In the genomic region with DNA sequence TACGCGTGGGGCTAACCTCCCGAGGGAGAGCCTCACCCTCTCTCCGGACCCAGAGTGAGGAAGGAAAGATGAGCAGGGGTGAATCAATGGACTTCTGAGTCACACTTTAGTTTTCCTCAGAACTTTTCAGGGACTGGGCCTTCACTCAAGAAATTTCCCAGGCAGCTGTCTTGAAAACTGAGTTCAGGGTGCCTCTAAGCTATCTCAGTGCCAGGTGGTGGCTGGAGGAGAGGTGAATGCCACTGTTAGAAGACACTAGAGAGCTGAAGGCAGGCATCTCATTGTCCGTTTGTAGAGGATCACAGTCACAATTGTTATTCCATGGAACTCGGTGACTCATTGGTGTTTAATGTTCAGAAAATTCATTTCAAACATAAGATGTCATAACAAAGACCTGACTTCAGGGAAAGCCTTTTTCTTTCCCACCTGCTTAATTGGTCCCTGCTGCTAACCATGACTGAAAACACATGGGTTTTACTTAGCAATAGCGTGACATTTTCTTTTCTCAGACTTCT, we compare ENCODE assay signal across 1 cellular context.
TF ChIP-seq lines count a peak whose summit lies in the region.

No MANE protein-coding gene starts in this region.

TF ChIP-seq in K562, 482 proteins besides CTCF, POLR2A, EP300 and RAD21:
- no peak for TF ChIP-seq MTA2 (IDR thresholded peaks at IDR 0.05; ENCODE audit: low read depth)
- TF ChIP-seq, protein P1, sequence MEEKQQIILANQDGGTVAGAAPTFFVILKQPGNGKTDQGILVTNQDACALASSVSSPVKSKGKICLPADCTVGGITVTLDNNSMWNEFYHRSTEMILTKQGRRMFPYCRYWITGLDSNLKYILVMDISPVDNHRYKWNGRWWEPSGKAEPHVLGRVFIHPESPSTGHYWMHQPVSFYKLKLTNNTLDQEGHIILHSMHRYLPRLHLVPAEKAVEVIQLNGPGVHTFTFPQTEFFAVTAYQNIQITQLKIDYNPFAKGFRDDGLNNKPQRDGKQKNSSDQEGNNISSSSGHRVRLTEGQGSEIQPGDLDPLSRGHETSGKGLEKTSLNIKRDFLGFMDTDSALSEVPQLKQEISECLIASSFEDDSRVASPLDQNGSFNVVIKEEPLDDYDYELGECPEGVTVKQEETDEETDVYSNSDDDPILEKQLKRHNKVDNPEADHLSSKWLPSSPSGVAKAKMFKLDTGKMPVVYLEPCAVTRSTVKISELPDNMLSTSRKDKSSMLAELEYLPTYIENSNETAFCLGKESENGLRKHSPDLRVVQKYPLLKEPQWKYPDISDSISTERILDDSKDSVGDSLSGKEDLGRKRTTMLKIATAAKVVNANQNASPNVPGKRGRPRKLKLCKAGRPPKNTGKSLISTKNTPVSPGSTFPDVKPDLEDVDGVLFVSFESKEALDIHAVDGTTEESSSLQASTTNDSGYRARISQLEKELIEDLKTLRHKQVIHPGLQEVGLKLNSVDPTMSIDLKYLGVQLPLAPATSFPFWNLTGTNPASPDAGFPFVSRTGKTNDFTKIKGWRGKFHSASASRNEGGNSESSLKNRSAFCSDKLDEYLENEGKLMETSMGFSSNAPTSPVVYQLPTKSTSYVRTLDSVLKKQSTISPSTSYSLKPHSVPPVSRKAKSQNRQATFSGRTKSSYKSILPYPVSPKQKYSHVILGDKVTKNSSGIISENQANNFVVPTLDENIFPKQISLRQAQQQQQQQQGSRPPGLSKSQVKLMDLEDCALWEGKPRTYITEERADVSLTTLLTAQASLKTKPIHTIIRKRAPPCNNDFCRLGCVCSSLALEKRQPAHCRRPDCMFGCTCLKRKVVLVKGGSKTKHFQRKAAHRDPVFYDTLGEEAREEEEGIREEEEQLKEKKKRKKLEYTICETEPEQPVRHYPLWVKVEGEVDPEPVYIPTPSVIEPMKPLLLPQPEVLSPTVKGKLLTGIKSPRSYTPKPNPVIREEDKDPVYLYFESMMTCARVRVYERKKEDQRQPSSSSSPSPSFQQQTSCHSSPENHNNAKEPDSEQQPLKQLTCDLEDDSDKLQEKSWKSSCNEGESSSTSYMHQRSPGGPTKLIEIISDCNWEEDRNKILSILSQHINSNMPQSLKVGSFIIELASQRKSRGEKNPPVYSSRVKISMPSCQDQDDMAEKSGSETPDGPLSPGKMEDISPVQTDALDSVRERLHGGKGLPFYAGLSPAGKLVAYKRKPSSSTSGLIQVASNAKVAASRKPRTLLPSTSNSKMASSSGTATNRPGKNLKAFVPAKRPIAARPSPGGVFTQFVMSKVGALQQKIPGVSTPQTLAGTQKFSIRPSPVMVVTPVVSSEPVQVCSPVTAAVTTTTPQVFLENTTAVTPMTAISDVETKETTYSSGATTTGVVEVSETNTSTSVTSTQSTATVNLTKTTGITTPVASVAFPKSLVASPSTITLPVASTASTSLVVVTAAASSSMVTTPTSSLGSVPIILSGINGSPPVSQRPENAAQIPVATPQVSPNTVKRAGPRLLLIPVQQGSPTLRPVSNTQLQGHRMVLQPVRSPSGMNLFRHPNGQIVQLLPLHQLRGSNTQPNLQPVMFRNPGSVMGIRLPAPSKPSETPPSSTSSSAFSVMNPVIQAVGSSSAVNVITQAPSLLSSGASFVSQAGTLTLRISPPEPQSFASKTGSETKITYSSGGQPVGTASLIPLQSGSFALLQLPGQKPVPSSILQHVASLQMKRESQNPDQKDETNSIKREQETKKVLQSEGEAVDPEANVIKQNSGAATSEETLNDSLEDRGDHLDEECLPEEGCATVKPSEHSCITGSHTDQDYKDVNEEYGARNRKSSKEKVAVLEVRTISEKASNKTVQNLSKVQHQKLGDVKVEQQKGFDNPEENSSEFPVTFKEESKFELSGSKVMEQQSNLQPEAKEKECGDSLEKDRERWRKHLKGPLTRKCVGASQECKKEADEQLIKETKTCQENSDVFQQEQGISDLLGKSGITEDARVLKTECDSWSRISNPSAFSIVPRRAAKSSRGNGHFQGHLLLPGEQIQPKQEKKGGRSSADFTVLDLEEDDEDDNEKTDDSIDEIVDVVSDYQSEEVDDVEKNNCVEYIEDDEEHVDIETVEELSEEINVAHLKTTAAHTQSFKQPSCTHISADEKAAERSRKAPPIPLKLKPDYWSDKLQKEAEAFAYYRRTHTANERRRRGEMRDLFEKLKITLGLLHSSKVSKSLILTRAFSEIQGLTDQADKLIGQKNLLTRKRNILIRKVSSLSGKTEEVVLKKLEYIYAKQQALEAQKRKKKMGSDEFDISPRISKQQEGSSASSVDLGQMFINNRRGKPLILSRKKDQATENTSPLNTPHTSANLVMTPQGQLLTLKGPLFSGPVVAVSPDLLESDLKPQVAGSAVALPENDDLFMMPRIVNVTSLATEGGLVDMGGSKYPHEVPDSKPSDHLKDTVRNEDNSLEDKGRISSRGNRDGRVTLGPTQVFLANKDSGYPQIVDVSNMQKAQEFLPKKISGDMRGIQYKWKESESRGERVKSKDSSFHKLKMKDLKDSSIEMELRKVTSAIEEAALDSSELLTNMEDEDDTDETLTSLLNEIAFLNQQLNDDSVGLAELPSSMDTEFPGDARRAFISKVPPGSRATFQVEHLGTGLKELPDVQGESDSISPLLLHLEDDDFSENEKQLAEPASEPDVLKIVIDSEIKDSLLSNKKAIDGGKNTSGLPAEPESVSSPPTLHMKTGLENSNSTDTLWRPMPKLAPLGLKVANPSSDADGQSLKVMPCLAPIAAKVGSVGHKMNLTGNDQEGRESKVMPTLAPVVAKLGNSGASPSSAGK (IDR thresholded peaks at IDR 0.05): 0 out of 2 replicates have a peak, but pooled peaks have one; percentile 17
- TF ChIP-seq CAMTA2 (CRISPR knock-in tag; conservative IDR thresholded peaks at IDR 0.05): no peak
- no peak for TF ChIP-seq MAFK (IDR thresholded peaks at IDR 0.05; ENCODE audit: low read length)
- no peak for TF ChIP-seq ZNF143 (CRISPR knock-in tag; IDR thresholded peaks at IDR 0.05)
- no peak for TF ChIP-seq RBBP5 (IDR thresholded peaks at IDR 0.05; ENCODE audit: borderline replicate concordance, insufficient read depth, low read length, poor library complexity, severe bottlenecking)
- no peak for TF ChIP-seq L3MBTL2 (IDR thresholded peaks at IDR 0.05)
- TF ChIP-seq FOSL1 (tag; conservative IDR thresholded peaks at IDR 0.05): peak; percentile 73
- TF ChIP-seq, protein P2, sequence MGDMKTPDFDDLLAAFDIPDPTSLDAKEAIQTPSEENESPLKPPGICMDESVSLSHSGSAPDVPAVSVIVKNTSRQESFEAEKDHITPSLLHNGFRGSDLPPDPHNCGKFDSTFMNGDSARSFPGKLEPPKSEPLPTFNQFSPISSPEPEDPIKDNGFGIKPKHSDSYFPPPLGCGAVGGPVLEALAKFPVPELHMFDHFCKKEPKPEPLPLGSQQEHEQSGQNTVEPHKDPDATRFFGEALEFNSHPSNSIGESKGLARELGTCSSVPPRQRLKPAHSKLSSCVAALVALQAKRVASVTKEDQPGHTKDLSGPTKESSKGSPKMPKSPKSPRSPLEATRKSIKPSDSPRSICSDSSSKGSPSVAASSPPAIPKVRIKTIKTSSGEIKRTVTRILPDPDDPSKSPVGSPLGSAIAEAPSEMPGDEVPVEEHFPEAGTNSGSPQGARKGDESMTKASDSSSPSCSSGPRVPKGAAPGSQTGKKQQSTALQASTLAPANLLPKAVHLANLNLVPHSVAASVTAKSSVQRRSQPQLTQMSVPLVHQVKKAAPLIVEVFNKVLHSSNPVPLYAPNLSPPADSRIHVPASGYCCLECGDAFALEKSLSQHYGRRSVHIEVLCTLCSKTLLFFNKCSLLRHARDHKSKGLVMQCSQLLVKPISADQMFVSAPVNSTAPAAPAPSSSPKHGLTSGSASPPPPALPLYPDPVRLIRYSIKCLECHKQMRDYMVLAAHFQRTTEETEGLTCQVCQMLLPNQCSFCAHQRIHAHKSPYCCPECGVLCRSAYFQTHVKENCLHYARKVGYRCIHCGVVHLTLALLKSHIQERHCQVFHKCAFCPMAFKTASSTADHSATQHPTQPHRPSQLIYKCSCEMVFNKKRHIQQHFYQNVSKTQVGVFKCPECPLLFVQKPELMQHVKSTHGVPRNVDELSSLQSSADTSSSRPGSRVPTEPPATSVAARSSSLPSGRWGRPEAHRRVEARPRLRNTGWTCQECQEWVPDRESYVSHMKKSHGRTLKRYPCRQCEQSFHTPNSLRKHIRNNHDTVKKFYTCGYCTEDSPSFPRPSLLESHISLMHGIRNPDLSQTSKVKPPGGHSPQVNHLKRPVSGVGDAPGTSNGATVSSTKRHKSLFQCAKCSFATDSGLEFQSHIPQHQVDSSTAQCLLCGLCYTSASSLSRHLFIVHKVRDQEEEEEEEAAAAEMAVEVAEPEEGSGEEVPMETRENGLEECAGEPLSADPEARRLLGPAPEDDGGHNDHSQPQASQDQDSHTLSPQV (IDR thresholded peaks at IDR 0.05): peak; percentile 34; the same call in 1 of the 2 replicates
- TF ChIP-seq NUFIP1 (IDR thresholded peaks at IDR 0.05; ENCODE audit: partially characterized antibody): no peak
- TF ChIP-seq, protein P3, sequence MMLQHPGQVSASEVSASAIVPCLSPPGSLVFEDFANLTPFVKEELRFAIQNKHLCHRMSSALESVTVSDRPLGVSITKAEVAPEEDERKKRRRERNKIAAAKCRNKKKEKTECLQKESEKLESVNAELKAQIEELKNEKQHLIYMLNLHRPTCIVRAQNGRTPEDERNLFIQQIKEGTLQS (IDR thresholded peaks at IDR 0.05): peak; percentile 71
- TF ChIP-seq, protein P3 (CRISPR knock-in tag; conservative IDR thresholded peaks at IDR 0.05): no peak
